Comparison of ENCODE assay signal across 8 cellular contexts in the genomic region with DNA sequence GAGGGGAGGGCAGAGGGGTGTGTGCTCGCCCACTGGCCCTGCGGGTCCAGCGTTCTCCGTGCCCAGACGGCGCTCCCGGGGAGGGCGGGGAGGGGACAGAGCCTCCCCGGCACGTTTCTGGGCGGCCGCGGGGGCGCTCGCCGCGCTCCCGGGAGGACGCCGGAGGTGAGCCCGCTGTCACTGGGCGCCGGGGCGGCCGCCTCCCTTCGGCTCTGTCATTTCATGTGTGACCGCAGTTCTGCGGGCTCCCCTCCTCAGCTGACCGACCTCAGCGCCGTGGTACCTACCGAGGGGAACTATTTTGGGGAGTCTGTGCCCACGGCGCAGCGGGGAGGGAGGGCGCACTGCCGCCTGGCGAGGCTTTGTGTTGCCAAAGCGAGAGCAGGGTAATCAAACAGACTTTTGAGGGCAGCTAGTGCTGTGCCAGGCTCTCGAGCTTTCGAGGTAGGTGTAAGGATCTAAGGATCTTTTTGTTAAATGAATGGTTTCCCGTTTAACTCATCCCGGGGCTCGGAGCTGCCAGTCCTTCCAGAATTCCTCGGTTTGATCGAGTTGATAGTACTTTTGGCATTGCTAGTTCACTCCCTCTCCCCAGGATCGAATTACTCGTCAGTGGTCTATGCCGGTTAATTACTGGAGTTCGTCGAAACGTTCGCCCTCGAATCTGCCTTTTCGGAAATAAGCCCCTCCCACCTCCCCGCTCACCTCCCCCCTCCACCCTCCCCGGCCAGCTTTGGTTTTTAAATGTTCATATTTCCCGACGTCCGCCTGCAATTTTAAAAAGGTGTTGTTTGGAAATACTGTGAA. TPM values are rescaled to one million over a fixed set of nuclear protein-coding genes. Genes with fewer than 3 reads are reported as not detected.
A peak's percentile ranks its signal among the peaks of the same experiment; 100 is the strongest.
DNase-seq lines count a peak whose midpoint lies in the region; ATAC-seq and TF ChIP-seq lines count a peak whose summit lies in the region.

No MANE protein-coding gene starts in this region.

- peak overlapping the region; percentile 75 for H3K4me3 ChIP-seq in effector memory CD4-positive, alpha-beta T cell (ENCODE audit: insufficient read depth, low read depth, low read length, poor library complexity, severe bottlenecking)
- H3K4me3 ChIP-seq in mesenchymal stem cell (ENCODE audit: insufficient read depth in 1 of 2, low read depth in 1 of 2, low read length in 2 of 2), result peak overlapping the region; percentile 66 to 91

- peak overlapping the region; percentile 75 for H4K8ac ChIP-seq in mesenchymal stem cell (ENCODE audit: low read length)

- H2AK5ac ChIP-seq in mesenchymal stem cell (ENCODE audit: low read length, severe bottlenecking), result no peak overlapping the region

- DNase-seq in NCI-H2196 (lab: John Stamatoyannopoulos, UW; ENCODE audit: unreplicated experiment) (peak; percentile 44), mesenchymal stem cell (peak; percentile 80)
- peak; percentile 28 to 42 for DNase-seq in activated CD8-positive, alpha-beta memory T cell treated with anti-CD3 and anti-CD28 coated beads for 4 hours (ENCODE audit: low read depth in 2 of 2)
- peak; percentile 50 to 55 (median 54) for DNase-seq in effector memory CD4-positive, alpha-beta T cell
- peak; percentile 36 to 53 for DNase-seq in stimulated activated CD8-positive, alpha-beta memory T cell treated with anti-CD3 and anti-CD28 coated beads, Interleukin-15, amount 100 ng/mL, for 4 hours (ENCODE audit: low read depth in 2 of 2)

- peak overlapping the region; percentile 77 for H2BK15ac ChIP-seq in mesenchymal stem cell (ENCODE audit: low read depth, poor library complexity, severe bottlenecking)

- no peaks in the 10 kb centered on the region for H3K9me3 ChIP-seq in effector memory CD4-positive, alpha-beta T cell (ENCODE audit: control insufficient read depth, low read length)
- H3K9me3 ChIP-seq in mesenchymal stem cell (ENCODE audit: control insufficient read depth, low read length), result no peaks in the 10 kb centered on the region

- peak overlapping the region; percentile 7 to 29 for H2BK12ac ChIP-seq in mesenchymal stem cell (ENCODE audit: low read length in 2 of 2)

- no peak overlapping the region for H3K23ac ChIP-seq in mesenchymal stem cell (ENCODE audit: low read length in 2 of 2)

- H3K14ac ChIP-seq in mesenchymal stem cell (ENCODE audit: low read length in 2 of 2), result peak overlapping the region in 1 of 2 experiments; percentile 19

- H3K18ac ChIP-seq in mesenchymal stem cell (ENCODE audit: low read depth in 1 of 2, low read length in 2 of 2), result peak overlapping the region; percentile 74 to 90

- H3K36me3 ChIP-seq in effector memory CD4-positive, alpha-beta T cell (ENCODE audit: control insufficient read depth, insufficient read depth, low read length), result no peaks in the 10 kb centered on the region
- peaks cover 0 to 3% of the 10 kb centered on the region in 2 experiments for H3K36me3 ChIP-seq in mesenchymal stem cell (ENCODE audit: control insufficient read depth in 1 of 2, insufficient read depth in 2 of 2, low read depth in 1 of 2, low read length in 2 of 2)

- H3K4me2 ChIP-seq in mesenchymal stem cell (ENCODE audit: low read length, poor library complexity, severe bottlenecking), result peak overlapping the region; percentile 61

- peaks cover 15% of the 10 kb centered on the region for H3K4me1 ChIP-seq in effector memory CD4-positive, alpha-beta T cell (ENCODE audit: control insufficient read depth, insufficient read depth, low read length, poor library complexity, severe bottlenecking)
- no peaks in the 10 kb centered on the region for H3K4me1 ChIP-seq in mesenchymal stem cell (ENCODE audit: control insufficient read depth, insufficient read depth, low read depth, low read length)

- H2BK120ac ChIP-seq in mesenchymal stem cell (ENCODE audit: low read depth, low read length), result peak overlapping the region; percentile 95

- peak; percentile 22 for ATAC-seq in GM18499 (IDR thresholded peaks at IDR 0.05; ENCODE audit: insufficient read depth, unreplicated experiment)
- peak; percentile 39 for ATAC-seq in HG02970 (IDR thresholded peaks at IDR 0.05; ENCODE audit: low FRiP score, unreplicated experiment)

- H3K79me1 ChIP-seq in mesenchymal stem cell (replicated peaks; ENCODE audit: low read length, poor library complexity, severe bottlenecking), result no peaks in the 10 kb centered on the region

- H3K4ac ChIP-seq in mesenchymal stem cell (ENCODE audit: low read depth in 1 of 2, low read length in 2 of 2), result peak overlapping the region in 1 of 2 experiments; percentile 10

- peak overlapping the region; percentile 82 for H2BK5ac ChIP-seq in mesenchymal stem cell (ENCODE audit: low read depth, low read length, poor library complexity, severe bottlenecking)

- H4K91ac ChIP-seq in mesenchymal stem cell (ENCODE audit: low read length), result peak overlapping the region; percentile 90

- under 1% methylated on average over 52 of the region's 60 CpGs for WGBS in mesenchymal stem cell

- TF ChIP-seq CTCF in 22Rv1 (IDR thresholded peaks at IDR 0.05), result peak; percentile 31

- H3K9ac ChIP-seq in mesenchymal stem cell (ENCODE audit: low read length), result peak overlapping the region; percentile 100

- H3K27me3 ChIP-seq in effector memory CD4-positive, alpha-beta T cell (replicated peaks; ENCODE audit: control insufficient read depth, insufficient read depth, low read length, poor library complexity, severe bottlenecking), result no peaks in the 10 kb centered on the region
- no peaks in the 10 kb centered on the region for H3K27me3 ChIP-seq in mesenchymal stem cell (ENCODE audit: control insufficient read depth in 1 of 2, insufficient read depth in 1 of 2, low read length in 2 of 2)

- H2AFZ ChIP-seq in mesenchymal stem cell (ENCODE audit: low read depth, low read length), result no peak overlapping the region

- H3K27ac ChIP-seq in 22Rv1 (peak overlapping the region; percentile 96), mesenchymal stem cell (ENCODE audit: low read length, poor library complexity, severe bottlenecking) (peak overlapping the region; percentile 93)
- peak overlapping the region; percentile 88 for H3K27ac ChIP-seq in effector memory CD4-positive, alpha-beta T cell (ENCODE audit: insufficient read depth, low read length, poor library complexity, severe bottlenecking)

RNA-seq across cellular contexts. Expression of gene ARID5B, which starts 1.9 kb away (rescaled TPM):
- 61.5 TPM for polyA plus RNA-seq in mesenchymal stem cell (2013, experiment 1 of 2)
- polyA plus RNA-seq in mesenchymal stem cell (2013, experiment 2 of 2), result 57.0 TPM

Comparison
In these comparisons a context has a peak if more than half of its experiments do, and no peak if none do; other contexts are left out.
1. Peak in every context shown above with its lines: DNase-seq, ATAC-seq, H3K4me3 ChIP-seq and H3K27ac ChIP-seq.